In the genomic region with DNA sequence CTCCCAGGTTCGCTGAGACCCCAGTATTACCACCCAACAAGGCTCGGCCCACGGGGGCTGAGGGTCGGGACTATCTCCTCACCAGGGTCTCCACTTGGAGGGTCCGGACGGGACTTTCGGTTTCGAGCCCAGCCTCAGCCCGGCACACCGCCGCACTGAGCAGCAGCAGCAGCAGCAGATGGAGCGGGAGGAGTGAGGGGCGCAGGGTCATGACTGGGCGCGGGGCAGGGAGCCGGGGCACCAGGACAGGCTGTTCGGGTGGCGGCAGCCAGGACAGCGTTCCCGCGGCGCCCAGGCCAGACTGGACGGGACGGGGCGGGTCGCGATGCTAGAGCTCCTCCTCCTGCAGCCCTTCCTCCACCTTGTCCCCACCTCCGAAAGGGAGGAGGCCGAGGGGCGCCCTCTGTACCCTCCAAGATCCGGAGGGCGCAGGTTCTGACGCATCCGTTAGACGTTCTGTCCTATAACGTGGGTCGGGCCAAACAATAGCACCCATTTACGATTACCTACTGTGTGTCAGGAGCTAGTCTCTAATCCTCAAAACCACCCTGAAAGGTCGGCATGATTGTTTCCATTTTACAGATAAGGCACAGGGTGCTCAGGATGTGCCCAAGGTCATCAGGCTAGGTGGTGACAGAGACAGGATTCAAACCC, we compare ENCODE assay signal across 1 cellular context.
A peak's percentile ranks its signal among the peaks of the same experiment; 100 is the strongest.
TF ChIP-seq lines count a peak whose summit lies in the region.

A gene (minus strand): TSS at position 275 of the 654 bp plus-strand sequence. CDS start 64 bp downstream, at position 211.

TF ChIP-seq in H1, 55 proteins besides CTCF, POLR2A, EP300 and RAD21 (continued from another document):
- TF ChIP-seq, protein P1, sequence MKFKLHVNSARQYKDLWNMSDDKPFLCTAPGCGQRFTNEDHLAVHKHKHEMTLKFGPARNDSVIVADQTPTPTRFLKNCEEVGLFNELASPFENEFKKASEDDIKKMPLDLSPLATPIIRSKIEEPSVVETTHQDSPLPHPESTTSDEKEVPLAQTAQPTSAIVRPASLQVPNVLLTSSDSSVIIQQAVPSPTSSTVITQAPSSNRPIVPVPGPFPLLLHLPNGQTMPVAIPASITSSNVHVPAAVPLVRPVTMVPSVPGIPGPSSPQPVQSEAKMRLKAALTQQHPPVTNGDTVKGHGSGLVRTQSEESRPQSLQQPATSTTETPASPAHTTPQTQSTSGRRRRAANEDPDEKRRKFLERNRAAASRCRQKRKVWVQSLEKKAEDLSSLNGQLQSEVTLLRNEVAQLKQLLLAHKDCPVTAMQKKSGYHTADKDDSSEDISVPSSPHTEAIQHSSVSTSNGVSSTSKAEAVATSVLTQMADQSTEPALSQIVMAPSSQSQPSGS (IDR thresholded peaks at IDR 0.05; ENCODE audit: low read length), result 0 out of 2 replicates have a peak, but pooled peaks have one; percentile 32
- TF ChIP-seq CHD2 (IDR thresholded peaks at IDR 0.05; ENCODE audit: low read length) (no peak; the same call in 1 of the 2 replicates), SIN3A (conservative IDR thresholded peaks at IDR 0.05 in 1 of 2, IDR thresholded peaks at IDR 0.05 in 1 of 2; ENCODE audit: low read depth in 1 of 2, low read length in 2 of 2) (no peak; a peak in 1 of 4 replicates), MAFK (IDR thresholded peaks at IDR 0.05; ENCODE audit: low read depth, low read length) (no peak), NRF1 (IDR thresholded peaks at IDR 0.05; ENCODE audit: low read depth, low read length) (no peak), EZH2 (IDR thresholded peaks at IDR 0.05; ENCODE audit: low read depth, low read length, severe bottlenecking) (no peak), CHD1 (IDR thresholded peaks at IDR 0.05; ENCODE audit: low read depth, low read length) (no peak), RNF2 (IDR thresholded peaks at IDR 0.05; ENCODE audit: borderline replicate concordance, low read depth, low read length, missing control alignments, poor library complexity, severe bottlenecking) (no peak), TAF1 (IDR thresholded peaks at IDR 0.05; ENCODE audit: low read depth, low read length) (peak; percentile 72), TAF7 (optimal IDR thresholded peaks at IDR 0.05; ENCODE audit: borderline replicate concordance, low read depth, low read length) (peak; percentile 54), KDM4A (IDR thresholded peaks at IDR 0.05; ENCODE audit: low read depth, low read length, severe bottlenecking) (peak; percentile 70), SRF (IDR thresholded peaks at IDR 0.05; ENCODE audit: low read depth, low read length) (no peak), SIRT6 (IDR thresholded peaks at IDR 0.05; ENCODE audit: low read length) (no peak)
- TF ChIP-seq, protein P2, sequence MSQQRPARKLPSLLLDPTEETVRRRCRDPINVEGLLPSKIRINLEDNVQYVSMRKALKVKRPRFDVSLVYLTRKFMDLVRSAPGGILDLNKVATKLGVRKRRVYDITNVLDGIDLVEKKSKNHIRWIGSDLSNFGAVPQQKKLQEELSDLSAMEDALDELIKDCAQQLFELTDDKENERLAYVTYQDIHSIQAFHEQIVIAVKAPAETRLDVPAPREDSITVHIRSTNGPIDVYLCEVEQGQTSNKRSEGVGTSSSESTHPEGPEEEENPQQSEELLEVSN (IDR thresholded peaks at IDR 0.05), result peak; percentile 1; the same call in 1 of the 2 replicates
TF ChIP-seq in H1: peak in this region for 12.
